In the genomic region with DNA sequence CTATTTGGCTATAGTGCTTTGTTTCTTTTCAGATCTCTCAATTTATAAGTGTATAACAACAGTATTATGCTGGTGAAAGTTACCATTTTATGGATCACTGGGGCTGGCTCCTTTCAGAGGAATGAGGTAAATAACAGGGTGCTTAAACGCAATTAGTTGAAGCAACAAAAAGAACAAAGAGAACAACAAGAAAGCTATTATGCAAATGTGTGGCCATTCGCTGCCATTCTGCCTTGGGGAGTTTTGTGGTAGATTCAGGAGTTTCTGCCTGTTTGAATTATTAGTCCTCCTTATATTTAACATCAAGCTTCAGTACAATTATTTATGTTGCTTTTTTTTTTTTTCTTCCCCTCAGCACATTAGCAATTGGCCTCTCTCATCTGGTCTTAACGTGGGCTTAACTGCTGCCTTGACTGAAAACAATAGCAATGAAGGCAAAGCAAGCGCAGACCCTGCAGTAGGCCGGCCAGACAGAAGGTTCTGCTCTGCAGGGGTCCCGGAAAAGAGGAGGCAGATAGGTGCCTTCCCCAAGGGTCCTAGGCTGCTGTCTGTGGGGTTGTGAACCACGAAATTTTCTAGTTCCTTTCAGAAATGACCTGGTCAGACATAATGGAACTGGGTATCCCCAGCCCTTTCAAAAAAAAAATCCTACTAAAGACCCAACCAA, we compare ENCODE assay signal across 15 cellular contexts.
DNase-seq lines count a peak whose midpoint lies in the region; ATAC-seq and TF ChIP-seq lines count a peak whose summit lies in the region.
"Had no signal": no experiment of that assay in that cellular context is flagged by ENCODE, and none has a peak within 500 bp of the region (broad histone marks: within the 10 kb centered on the region; RNA-seq: fewer than 3 reads in every experiment).

No MANE protein-coding gene starts in this region.

- H3K9me3 Mint-ChIP-seq in HFFc6: no peaks in the 10 kb centered on the region
- peaks cover 14% of the 10 kb centered on the region for H3K9me3 Mint-ChIP-seq in WTC11
- H3K9me3 Mint-ChIP-seq: activated CD8-positive, alpha-beta T cell treated with anti-CD3 and anti-CD28 coated beads for 36 hours; activated T-helper 1 cell treated with anti-CD3 and anti-CD28 coated beads, Interleukin-12 subunit alpha, Interleukin-12 subunit beta, Interleukin-2, Interleukin-4 antibody, amounts not matched to agents 30 ng/mL and 10 ng/mL and 1 ng/mL, durations not matched to agents 14 hours and 24 hours and 36 hours had no signal

- CTCF ChIA-PET in WTC11 (lab: Charles Lee): interaction anchor here (1.2 kb wide), 1 partner anchor 207 kb away, joined by 5 read pairs; no protein-coding TSS in a partner anchor

- no peak overlapping the region for H3K9ac ChIP-seq in iPS-20b (ENCODE audit: low read depth, low read length)

- H3K27me3 Mint-ChIP-seq in HFFc6 (ENCODE audit: insufficient read depth) (peaks cover 6% of the 10 kb centered on the region), WTC11 (ENCODE audit: low read depth) (peaks cover 92% of the 10 kb centered on the region)

- ATAC-seq in WTC11 (peak; percentile 54), esophagus mucosa (no peak)
- ATAC-seq: activated CD8-positive, alpha-beta T cell treated with anti-CD3 and anti-CD28 coated beads for 36 hours had no signal

- no peaks in the 10 kb centered on the region for H3K9me3 ChIP-seq in iPS-20b (ENCODE audit: insufficient read depth, low read depth, low read length)

- peak overlapping the region; percentile 86 for H3K27ac Mint-ChIP-seq in HFFc6
- H3K27ac Mint-ChIP-seq in WTC11: peak overlapping the region; percentile 89
- H3K27ac Mint-ChIP-seq: activated CD8-positive, alpha-beta T cell treated with anti-CD3 and anti-CD28 coated beads for 36 hours; activated T-helper 1 cell treated with anti-CD3 and anti-CD28 coated beads, Interleukin-12 subunit alpha, Interleukin-12 subunit beta, Interleukin-2, Interleukin-4 antibody, amounts not matched to agents 30 ng/mL and 10 ng/mL and 1 ng/mL, durations not matched to agents 14 hours and 24 hours and 36 hours had no signal

- H3K4me3 Mint-ChIP-seq in HFFc6: peak overlapping the region; percentile 45
- peak overlapping the region; percentile 25 for H3K4me3 Mint-ChIP-seq in WTC11
- H3K4me3 Mint-ChIP-seq: activated CD8-positive, alpha-beta T cell treated with anti-CD3 and anti-CD28 coated beads for 36 hours; activated T-helper 1 cell treated with anti-CD3 and anti-CD28 coated beads, Interleukin-12 subunit alpha, Interleukin-12 subunit beta, Interleukin-2, Interleukin-4 antibody, amounts not matched to agents 30 ng/mL and 10 ng/mL and 1 ng/mL, durations not matched to agents 14 hours and 24 hours and 36 hours had no signal

- no peaks in the 10 kb centered on the region for H3K79me2 ChIP-seq in ACC112 (ENCODE audit: control insufficient read depth, insufficient read depth, low read length, unreplicated experiment)

- POLR2A ChIA-PET in WTC11 (lab: Charles Lee): no interaction called here

- H3K27ac ChIP-seq in ACC112 (ENCODE audit: low read depth, low read length) (peak overlapping the region; percentile 54), iPS-20b (ENCODE audit: low read length) (no peak overlapping the region)
- H3K27ac ChIP-seq: PC-9 had no signal

- peaks cover 5% of the 10 kb centered on the region; the same call in 1 of the 2 replicates for H3K36me3 Mint-ChIP-seq in HFFc6 (ENCODE audit: low read depth)
- no peaks in the 10 kb centered on the region for H3K36me3 Mint-ChIP-seq in WTC11

- H3K4me3 ChIP-seq in ACC112 (ENCODE audit: low read depth, low read length) (no peak overlapping the region), iPS-20b (ENCODE audit: low read length) (peak overlapping the region; percentile 47)
- H3K4me3 ChIP-seq: PC-9 had no signal

- no peak for DNase-seq in HFFc6
- DNase-seq in WTC11 (ENCODE audit: low spot score): peak; percentile 35
- no peak for DNase-seq in GDM1 (lab: John Stamatoyannopoulos, UW)
- no peak for DNase-seq in stimulated activated CD4-positive, alpha-beta T cell treated with anti-CD3 and anti-CD28 coated beads, Interleukin-15, amount 100 ng/mL, for 24 hours
- DNase-seq in HCEC 1CT: no peak
- DNase-seq: activated CD8-positive, alpha-beta T cell treated with anti-CD3 and anti-CD28 coated beads for 36 hours; KBM-7; NCI-H1436; NCI-H510A treated with DMSO at 0.1 percent for 48 hours; PC-9; stimulated activated naive CD4-positive, alpha-beta T cell had no signal

- H3K4me1 ChIP-seq in ACC112 (ENCODE audit: control insufficient read depth, insufficient read depth, low read length, unreplicated experiment) (peaks cover 7% of the 10 kb centered on the region), iPS-20b (ENCODE audit: insufficient read depth, low read length) (peaks cover 25% of the 10 kb centered on the region)

- H3K4me1 Mint-ChIP-seq in HFFc6 (ENCODE audit: low read depth): peaks cover 64% of the 10 kb centered on the region
- peaks cover 31% of the 10 kb centered on the region for H3K4me1 Mint-ChIP-seq in WTC11

- H2AFZ ChIP-seq in ACC112 (ENCODE audit: low read length, unreplicated experiment): no peak overlapping the region
- H2AFZ ChIP-seq: PC-9 had no signal

- no peaks in the 10 kb centered on the region for H3K27me3 ChIP-seq in ACC112 (ENCODE audit: insufficient read depth, low read length)
- peaks cover 84% of the 10 kb centered on the region; the same call in 1 of the 2 replicates for H3K27me3 ChIP-seq in iPS-20b (ENCODE audit: insufficient read depth, low read length)

- TF ChIP-seq CTCF in HFFc6 (IDR thresholded peaks at IDR 0.05) (no peak), WTC11 (IDR thresholded peaks at IDR 0.05) (no peak)

- no peaks in the 10 kb centered on the region for H3K36me3 ChIP-seq in ACC112 (ENCODE audit: insufficient read depth, low read length)
- no peaks in the 10 kb centered on the region for H3K36me3 ChIP-seq in iPS-20b (ENCODE audit: insufficient read depth, low read depth, low read length)

TF ChIP-seq in WTC11, 78 proteins besides CTCF, POLR2A, EP300 and RAD21:
- 0 out of 2 replicates have a peak, but pooled peaks have one; percentile 40 for TF ChIP-seq ETV6 (CRISPR knock-in tag; IDR thresholded peaks at IDR 0.05)
- TF ChIP-seq, protein P1, sequence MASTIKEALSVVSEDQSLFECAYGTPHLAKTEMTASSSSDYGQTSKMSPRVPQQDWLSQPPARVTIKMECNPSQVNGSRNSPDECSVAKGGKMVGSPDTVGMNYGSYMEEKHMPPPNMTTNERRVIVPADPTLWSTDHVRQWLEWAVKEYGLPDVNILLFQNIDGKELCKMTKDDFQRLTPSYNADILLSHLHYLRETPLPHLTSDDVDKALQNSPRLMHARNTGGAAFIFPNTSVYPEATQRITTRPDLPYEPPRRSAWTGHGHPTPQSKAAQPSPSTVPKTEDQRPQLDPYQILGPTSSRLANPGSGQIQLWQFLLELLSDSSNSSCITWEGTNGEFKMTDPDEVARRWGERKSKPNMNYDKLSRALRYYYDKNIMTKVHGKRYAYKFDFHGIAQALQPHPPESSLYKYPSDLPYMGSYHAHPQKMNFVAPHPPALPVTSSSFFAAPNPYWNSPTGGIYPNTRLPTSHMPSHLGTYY (CRISPR knock-in tag; IDR thresholded peaks at IDR 0.05): no peak
- TF ChIP-seq, protein P2, sequence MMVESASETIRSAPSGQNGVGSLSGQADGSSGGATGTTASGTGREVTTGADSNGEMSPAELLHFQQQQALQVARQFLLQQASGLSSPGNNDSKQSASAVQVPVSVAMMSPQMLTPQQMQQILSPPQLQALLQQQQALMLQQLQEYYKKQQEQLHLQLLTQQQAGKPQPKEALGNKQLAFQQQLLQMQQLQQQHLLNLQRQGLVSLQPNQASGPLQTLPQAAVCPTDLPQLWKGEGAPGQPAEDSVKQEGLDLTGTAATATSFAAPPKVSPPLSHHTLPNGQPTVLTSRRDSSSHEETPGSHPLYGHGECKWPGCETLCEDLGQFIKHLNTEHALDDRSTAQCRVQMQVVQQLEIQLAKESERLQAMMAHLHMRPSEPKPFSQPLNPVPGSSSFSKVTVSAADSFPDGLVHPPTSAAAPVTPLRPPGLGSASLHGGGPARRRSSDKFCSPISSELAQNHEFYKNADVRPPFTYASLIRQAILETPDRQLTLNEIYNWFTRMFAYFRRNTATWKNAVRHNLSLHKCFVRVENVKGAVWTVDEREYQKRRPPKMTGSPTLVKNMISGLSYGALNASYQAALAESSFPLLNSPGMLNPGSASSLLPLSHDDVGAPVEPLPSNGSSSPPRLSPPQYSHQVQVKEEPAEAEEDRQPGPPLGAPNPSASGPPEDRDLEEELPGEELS (CRISPR knock-in tag; IDR thresholded peaks at IDR 0.05): 0 out of 2 replicates have a peak, but pooled peaks have one; percentile 41
- TF ChIP-seq ZNF423 (CRISPR knock-in tag; IDR thresholded peaks at IDR 0.05): peak; percentile 61; the same call in 1 of the 2 replicates
- TF ChIP-seq SOX15 (CRISPR knock-in tag; IDR thresholded peaks at IDR 0.05): no peak
- TF ChIP-seq, protein P3, sequence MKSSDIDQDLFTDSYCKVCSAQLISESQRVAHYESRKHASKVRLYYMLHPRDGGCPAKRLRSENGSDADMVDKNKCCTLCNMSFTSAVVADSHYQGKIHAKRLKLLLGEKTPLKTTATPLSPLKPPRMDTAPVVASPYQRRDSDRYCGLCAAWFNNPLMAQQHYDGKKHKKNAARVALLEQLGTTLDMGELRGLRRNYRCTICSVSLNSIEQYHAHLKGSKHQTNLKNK (CRISPR knock-in tag; IDR thresholded peaks at IDR 0.05): peak; percentile 72; the same call in 1 of the 2 replicates
